13 cellular contexts compared by ENCODE assay signal in the genomic region with DNA sequence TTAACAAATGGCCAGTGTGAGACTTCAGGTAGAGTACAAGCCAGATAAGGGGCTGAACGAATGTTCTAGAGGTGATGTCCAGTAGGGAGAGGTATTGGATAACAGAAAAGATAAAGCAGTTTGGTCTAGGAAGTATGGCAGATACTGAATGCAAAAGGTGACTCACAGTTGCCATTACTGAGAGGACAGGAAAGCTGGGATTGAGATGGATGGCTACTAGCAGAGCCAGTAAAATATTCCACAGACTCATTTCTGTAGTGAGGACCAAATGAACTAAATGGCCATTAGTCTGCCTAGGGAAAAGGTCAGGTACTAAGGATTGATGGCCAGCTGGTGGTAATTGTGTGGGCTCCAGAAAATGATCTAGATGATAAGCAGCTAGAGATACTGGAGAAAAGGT. TPM values are rescaled to one million over a fixed set of nuclear protein-coding genes. Genes with fewer than 3 reads are reported as not detected.
A peak's percentile ranks its signal among the peaks of the same experiment; 100 is the strongest.
DNase-seq lines count a peak whose midpoint lies in the region; ATAC-seq, FAIRE-seq and TF ChIP-seq lines count a peak whose summit lies in the region.
"Had no signal": no experiment of that assay in that cellular context is flagged by ENCODE, and none has a peak within 500 bp of the region (broad histone marks: within the 10 kb centered on the region; RNA-seq: fewer than 3 reads in every experiment).

No MANE protein-coding gene starts in this region.

- no peaks in the 10 kb centered on the region for H3K9me1 ChIP-seq in endothelial cell of umbilical vein (replicated peaks; ENCODE audit: control insufficient read depth, extremely low read depth, insufficient read depth, low read length)

- BruUV-seq in HCT116 (replicated peaks; lab: Mats Ljungman, UMichigan) (no TSS peak), endothelial cell of umbilical vein (replicated peaks; lab: Mats Ljungman, UMichigan) (no TSS peak)

- CTCF ChIA-PET in HCT116 (lab: Charles Lee) (interaction anchor here (0.7 to 1.3 kb wide), 2 partner anchors 62 to 79 kb away, joined by 3 to 4 read pairs; no protein-coding TSS in a partner anchor), endothelial cell of umbilical vein (lab: Charles Lee) (interaction anchor here (0.6 to 2.2 kb wide), 9 partner anchors 9 to 131 kb away, joined by 3 to 20 read pairs (median 6); no protein-coding TSS in a partner anchor), RWPE1 (lab: Yijun Ruan, JAX) (interaction anchor here (0.7 to 1.0 kb wide), 4 partner anchors 14 to 1030 kb away, joined by 3 to 4 read pairs (median 4); a partner anchor contains a TSS)

- dilution Hi-C loops in endothelial cell of umbilical vein (cut with MboI; ENCODE audit: extremely low pct_ligation_motif_present, low sequenced_read_pairs): no loop called here

- ATAC-seq in HCT116: 0 out of 2 replicates have a peak, but pooled peaks have one; percentile 27
- ATAC-seq in pancreas: peak; percentile 56 to 74 (median 72)
- ATAC-seq in HG03520 (IDR thresholded peaks at IDR 0.05; ENCODE audit: unreplicated experiment): no peak

- RAD21 ChIA-PET in HCT116 (lab: Charles Lee; ENCODE audit: low non-redundant PET in 1 of 2, low total read pairs in 2 of 2, uncharacterized antibody in 2 of 2, unreplicated experiment in 2 of 2): no interaction called here

- peak; percentile 52 for TF ChIP-seq RAD21 in HCT116 (IDR thresholded peaks at IDR 0.05; ENCODE audit: low read depth)

- H3K27me3 ChIP-seq in HCT116 (ENCODE audit: insufficient read depth, low read length): no peaks in the 10 kb centered on the region
- no peaks in the 10 kb centered on the region for H3K27me3 ChIP-seq in endothelial cell of umbilical vein (ENCODE audit: control insufficient read depth in 2 of 2, insufficient read depth in 2 of 2, low read length in 2 of 2)
- no peaks in the 10 kb centered on the region for H3K27me3 ChIP-seq in pancreas
- H3K27me3 ChIP-seq: cardiac muscle cell had no signal

- TF ChIP-seq CTCF in HCT116 (IDR thresholded peaks at IDR 0.05 in 2 of 3, conservative IDR thresholded peaks at IDR 0.05 in 1 of 3; ENCODE audit: borderline replicate concordance in 1 of 3, insufficient read depth in 1 of 3, low read depth in 2 of 3, low read length in 2 of 3) (peak in 2 of 3 experiments; percentile 12 to 28; a peak in 1 of 6 replicates), endothelial cell of umbilical vein (IDR thresholded peaks at IDR 0.05; ENCODE audit: extremely low read depth in 1 of 2, insufficient read depth in 1 of 2, low read depth in 1 of 2, low read length in 2 of 2) (no peak), pancreas (IDR thresholded peaks at IDR 0.05) (no peak), RWPE1 (conservative IDR thresholded peaks at IDR 0.05; ENCODE audit: low read depth) (no peak)

- H3K79me2 ChIP-seq in HCT116 (ENCODE audit: insufficient read depth, low read length): no peaks in the 10 kb centered on the region
- H3K79me2 ChIP-seq in endothelial cell of umbilical vein (ENCODE audit: control insufficient read depth, insufficient read depth, low read length): peaks cover 62% of the 10 kb centered on the region

- DNase-seq in HCT116 (ENCODE audit: low read depth, low spot score): peak; percentile 13
- peak; percentile 46 for DNase-seq in RPMI7951 (ENCODE audit: low read depth)
- peak; percentile 81 for DNase-seq in endothelial cell of umbilical vein (ENCODE audit: low read depth, low spot score)
- no peak for DNase-seq in pancreas
- DNase-seq in RWPE1 (ENCODE audit: low spot score): no peak
- DNase-seq in globus pallidus (ENCODE audit: low spot score): no peak
- DNase-seq: activated CD4-positive, alpha-beta T cell treated with anti-CD3 and anti-CD28 coated beads, Interleukin-2, amount 10 ng/mL, durations not matched to agents 24 days and 14 days; NCI-H1930; nucleus accumbens had no signal

- H2AFZ ChIP-seq in HCT116 (ENCODE audit: low read depth, low read length, poor library complexity, severe bottlenecking): no peak overlapping the region
- no peak overlapping the region for H2AFZ ChIP-seq in endothelial cell of umbilical vein (ENCODE audit: low read depth, low read length)

- intact Hi-C loops in HCT116 (cut with micrococcal nuclease) (no loop called here), endothelial cell of umbilical vein (cut with micrococcal nuclease) (no loop called here), pancreas (cut with DNase I) (no loop called here)

- no peaks in the 10 kb centered on the region for H3K9me2 ChIP-seq in HCT116 (ENCODE audit: insufficient read depth)

- POLR2A ChIA-PET in HCT116 (lab: Charles Lee): no interaction called here
- POLR2A ChIA-PET in endothelial cell of umbilical vein (lab: Charles Lee): interaction anchor here (1.4 kb wide), 1 partner anchor 12 kb away, joined by 3 read pairs; no protein-coding TSS in a partner anchor
- POLR2A ChIA-PET in RWPE1 (lab: Yijun Ruan, JAX; ENCODE audit: low non-redundant PET): no interaction called here

- H3K9me3 ChIP-seq in HCT116 (ENCODE audit: control insufficient read depth in 1 of 2, insufficient read depth in 1 of 2, low read depth in 1 of 2, low read length in 2 of 2) (no peaks in the 10 kb centered on the region), endothelial cell of umbilical vein (replicated peaks; ENCODE audit: control insufficient read depth, insufficient read depth, low read length) (no peaks in the 10 kb centered on the region), pancreas (no peaks in the 10 kb centered on the region)
- H3K9me3 ChIP-seq: thoracic aorta had no signal

- TF ChIP-seq POLR2A in HCT116 (IDR thresholded peaks at IDR 0.05; ENCODE audit: borderline replicate concordance, extremely low read depth, insufficient read depth, insufficient read length) (no peak), endothelial cell of umbilical vein (IDR thresholded peaks at IDR 0.05; ENCODE audit: low read depth, low read length) (no peak)

- H3K27ac ChIP-seq in HCT116 (ENCODE audit: low read depth, low read length) (no peak overlapping the region), endothelial cell of umbilical vein (ENCODE audit: insufficient read depth, low read depth, low read length) (no peak overlapping the region), pancreas (no peak overlapping the region), RWPE1 (no peak overlapping the region)
- H3K27ac ChIP-seq: cardiac muscle cell, KMS-11, thoracic aorta had no signal

- H3K4me2 ChIP-seq in HCT116 (ENCODE audit: low read length) (no peak overlapping the region), endothelial cell of umbilical vein (ENCODE audit: insufficient read depth, low read length) (no peak overlapping the region)
- H3K4me2 ChIP-seq: KMS-11 had no signal

- 15 to 16% methylated on average over 1 of the region's 1 CpG for WGBS in pancreas, 2 donors

- peaks cover 0 to 5% of the 10 kb centered on the region in 2 experiments; a peak in 1 of 4 replicates for H3K4me1 ChIP-seq in HCT116 (ENCODE audit: control insufficient read depth in 1 of 2, insufficient read depth in 2 of 2, low read length in 2 of 2)
- peaks cover 6% of the 10 kb centered on the region for H3K4me1 ChIP-seq in endothelial cell of umbilical vein (ENCODE audit: control insufficient read depth, extremely low read depth, insufficient read depth, low read length)
- H3K4me1 ChIP-seq in pancreas: peaks cover 0 to 3% (median 0%) of the 10 kb centered on the region in 3 donors

- FAIRE-seq in endothelial cell of umbilical vein (lab: Jason Lieb, UNC): peak; percentile 75
- FAIRE-seq in pancreas (lab: Jason Lieb, UNC): no peak

- H4K20me1 ChIP-seq in HCT116 (ENCODE audit: insufficient read depth): no peaks in the 10 kb centered on the region
- no peaks in the 10 kb centered on the region for H4K20me1 ChIP-seq in endothelial cell of umbilical vein (replicated peaks; ENCODE audit: control insufficient read depth, extremely low read depth, insufficient read depth, low read length)

- H3K4me3 ChIP-seq in HCT116 (replicated peaks in 1 of 2; ENCODE audit: low read depth in 1 of 2, low read length in 2 of 2) (no peak overlapping the region), endothelial cell of umbilical vein (replicated peaks in 1 of 3; ENCODE audit: insufficient read depth in 1 of 3, low read depth in 1 of 3, low read length in 3 of 3) (no peak overlapping the region), pancreas (no peak overlapping the region)
- H3K4me3 ChIP-seq: cardiac muscle cell, thoracic aorta had no signal

- no peaks in the 10 kb centered on the region for H3K36me3 ChIP-seq in HCT116 (ENCODE audit: control insufficient read depth in 1 of 2, insufficient read depth in 2 of 2, low read length in 2 of 2)
- peaks cover 0 to 2% of the 10 kb centered on the region in 2 experiments for H3K36me3 ChIP-seq in endothelial cell of umbilical vein (ENCODE audit: control insufficient read depth in 2 of 2, extremely low read depth in 1 of 2, insufficient read depth in 2 of 2, low read length in 2 of 2)
- H3K36me3 ChIP-seq in pancreas: no peaks in the 10 kb centered on the region
- H3K36me3 ChIP-seq: thoracic aorta had no signal

- H3K9ac ChIP-seq in HCT116 (ENCODE audit: low read length) (no peak overlapping the region), endothelial cell of umbilical vein (replicated peaks; ENCODE audit: extremely low read depth, insufficient read depth, low read length) (no peak overlapping the region)
- H3K9ac ChIP-seq: KMS-11 had no signal

RNA-seq across cellular contexts. Expression of a gene that starts 11.5 kb away (rescaled TPM):
- total RNA-seq in HCT116 (2021; ENCODE audit: unreplicated experiment) (9.8 TPM), endothelial cell of umbilical vein (24.4 and 25.5 TPM in 2 replicates), pancreas (10 to 100 TPM; 19.6 to 28.2 (median 23.9) TPM)
- 3.9 and 5.8 TPM in 2 replicates for polyA plus RNA-seq in HCT116 (2012)
- total RNA-seq in RPMI7951 (2014; rRNA removed; shearing (Covaris generic)): 14.7 and 19.2 TPM in 2 replicates
- polyA plus RNA-seq in endothelial cell of umbilical vein (7.0 and 7.7 TPM in 2 replicates), pancreas (10 to 100 TPM in 1 of 2 donors, 1 to 10 TPM in 1; 8.8 to 14.4 TPM)
- polyA plus RNA-seq in endothelial cell of umbilical vein (2011; cell fraction: cytosol; rRNA removed): 11.5 and 12.5 TPM in 2 replicates
- polyA plus RNA-seq in endothelial cell of umbilical vein (2011; cell fraction: nucleus; rRNA removed): 17.9 and 21.4 TPM in 2 replicates
- 17.5 and 20.9 TPM in 2 replicates for polyA plus RNA-seq in endothelial cell of umbilical vein (2012)
- 6.6 and 7.3 TPM in 2 replicates for polyA minus RNA-seq in endothelial cell of umbilical vein
- 4.1 TPM for polyA minus RNA-seq in endothelial cell of umbilical vein (2011; cell fraction: cytosol; rRNA and poly(A)+ RNA removed)
- polyA minus RNA-seq in endothelial cell of umbilical vein (2011; cell fraction: nucleus; rRNA and poly(A)+ RNA removed): 5.6 and 6.3 TPM in 2 replicates

RNA-seq across cellular contexts. Expression of a gene that starts 21.6 kb away (rescaled TPM):
- total RNA-seq in HCT116 (2021; ENCODE audit: unreplicated experiment): 0.64 TPM
- polyA plus RNA-seq in HCT116 (2012): 1.2 and 1.9 TPM in 2 replicates
- total RNA-seq in RPMI7951 (2014; rRNA removed; shearing (Covaris generic)): 0.24 and 0.78 TPM in 2 replicates
- total RNA-seq in endothelial cell of umbilical vein: not detected in 2 replicates
- 0.07 and 0.14 TPM in 2 replicates for polyA plus RNA-seq in endothelial cell of umbilical vein
- polyA plus RNA-seq in endothelial cell of umbilical vein (2011; cell fraction: cytosol; rRNA removed): 0.13 and 0.37 TPM in 2 replicates
- 0.21 TPM in 1 of 2 replicates, not detected in the other for polyA plus RNA-seq in endothelial cell of umbilical vein (2011; cell fraction: nucleus; rRNA removed)
- polyA plus RNA-seq in endothelial cell of umbilical vein (2012): 0.21 and 0.37 TPM in 2 replicates
- polyA minus RNA-seq in endothelial cell of umbilical vein: 0.74 TPM in 1 of 2 replicates, not detected in the other
- not detected for polyA minus RNA-seq in endothelial cell of umbilical vein (2011; cell fraction: cytosol; rRNA and poly(A)+ RNA removed)
- not detected in 2 replicates for polyA minus RNA-seq in endothelial cell of umbilical vein (2011; cell fraction: nucleus; rRNA and poly(A)+ RNA removed)
- under 1 TPM; 0.24 to 0.90 (median 0.49) TPM for total RNA-seq in pancreas
- under 1 TPM; 0.23 to 0.53 TPM for polyA plus RNA-seq in pancreas
- total RNA-seq: thoracic aorta had no signal

Comparison
In these comparisons a context has a peak if more than half of its experiments do, and no peak if none do; other contexts are left out.
1. DNase-seq: peak in HCT116 (single experiment), RPMI7951 (single experiment) and endothelial cell of umbilical vein (single experiment); none in pancreas (0 of 6), RWPE1 (single experiment) and globus pallidus (single experiment).
2. CTCF ChIP-seq: peak in HCT116 (2 of 3); none in endothelial cell of umbilical vein (0 of 2), pancreas (0 of 4) and RWPE1 (single experiment).